ENCODE assay signal across 19 cellular contexts in the genomic region with DNA sequence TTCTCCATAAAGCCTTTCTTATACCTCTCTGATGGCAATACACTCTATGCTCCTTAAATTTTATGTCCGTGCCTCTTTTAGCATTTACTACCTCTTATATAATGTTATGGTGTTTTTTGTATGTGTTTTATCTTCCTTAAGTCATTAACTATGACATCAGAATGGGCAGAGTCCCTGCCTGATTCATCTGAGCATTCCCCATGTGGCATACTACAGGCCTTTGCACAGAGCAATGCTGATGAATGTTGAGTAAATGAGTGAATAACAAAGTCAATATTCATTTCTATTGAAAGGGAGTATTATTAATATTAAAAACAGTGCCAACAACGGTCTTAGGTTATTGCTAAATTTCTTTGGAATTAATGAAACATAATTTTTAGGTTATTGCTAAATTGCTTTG.
"Had no signal": no experiment of that assay in that cellular context is flagged by ENCODE, and none has a peak within 500 bp of the region (broad histone marks: within the 10 kb centered on the region; RNA-seq: fewer than 3 reads in every experiment).

No MANE protein-coding gene starts in this region.

- H2AFZ ChIP-seq: parathyroid adenoma had no signal

- H3K4me3 Mint-ChIP-seq: activated CD4-positive, alpha-beta T cell treated with anti-CD3 and anti-CD28 coated beads, Interleukin-2, amount 10 ng/mL, durations not matched to agents 7 days and 5 days; activated T-cell treated with anti-CD3 and anti-CD28 coated beads, Interleukin-2, amount 50 U/mL, for 4 hours; memory B cell; naive thymus-derived CD8-positive, alpha-beta T cell; T-cell had no signal

- H3K27me3 ChIP-seq: cardiac muscle cell, sigmoid colon, tibial artery had no signal

- DNase-seq: activated CD4-positive, alpha-beta T cell treated with anti-CD3 and anti-CD28 coated beads, Interleukin-2, amount 10 ng/mL, durations not matched to agents 7 days and 5 days; activated CD8-positive, alpha-beta memory T cell treated with anti-CD3 and anti-CD28 coated beads, Interleukin-2, amount 50 U/mL, for 4 hours; activated effector memory CD4-positive, alpha-beta T cell treated with Interleukin-2 at 50 U/mL for 16 hours; activated naive CD4-positive, alpha-beta T cell treated with anti-CD3 and anti-CD28 coated beads, Interleukin-2, amount 50 U/mL, for 16 hours; activated T-cell treated with anti-CD3 and anti-CD28 coated beads, Interleukin-2, amount 50 U/mL, for 4 hours; dermis blood vessel endothelial cell; effector memory CD4-positive, alpha-beta T cell; kidney glomerular epithelial cell; left ventricle myocardium superior; naive thymus-derived CD8-positive, alpha-beta T cell; sigmoid colon; stimulated activated naive CD4-positive, alpha-beta T cell treated with Interleukin-2 at 50 U/mL for 16 hours; substantia nigra; T-cell; tibial artery had no signal

- H3K79me2 ChIP-seq: parathyroid adenoma had no signal

- H3K27ac Mint-ChIP-seq: activated CD4-positive, alpha-beta T cell treated with anti-CD3 and anti-CD28 coated beads, Interleukin-2, amount 10 ng/mL, durations not matched to agents 7 days and 5 days; memory B cell; naive thymus-derived CD8-positive, alpha-beta T cell; T-cell had no signal

- ATAC-seq: activated CD4-positive, CD25-positive, alpha-beta regulatory T cell treated with anti-CD3 and anti-CD28 coated beads, Interleukin-2, amount 50 U/mL, for 24 hours; activated T-cell treated with anti-CD3 and anti-CD28 coated beads, Interleukin-2, amount 50 U/mL, for 4 hours; left ventricle myocardium superior; naive thymus-derived CD8-positive, alpha-beta T cell; T-cell had no signal

- H3K4me1 Mint-ChIP-seq: activated CD4-positive, alpha-beta T cell treated with anti-CD3 and anti-CD28 coated beads, Interleukin-2, amount 10 ng/mL, durations not matched to agents 7 days and 5 days; memory B cell; T-cell had no signal

- H3K9me3 ChIP-seq: sigmoid colon, tibial artery had no signal

- H3K27ac ChIP-seq: cardiac muscle cell, parathyroid adenoma, sigmoid colon, tibial artery had no signal

- H3K4me3 ChIP-seq: cardiac muscle cell, sigmoid colon, tibial artery had no signal

- H3K9ac ChIP-seq: parathyroid adenoma had no signal

- H3K27me3 Mint-ChIP-seq: activated CD4-positive, alpha-beta T cell treated with anti-CD3 and anti-CD28 coated beads, Interleukin-2, amount 10 ng/mL, durations not matched to agents 7 days and 5 days; naive thymus-derived CD8-positive, alpha-beta T cell had no signal

- H3K36me3 ChIP-seq: cardiac muscle cell, sigmoid colon, tibial artery had no signal

- H3K4me1 ChIP-seq: parathyroid adenoma, sigmoid colon, tibial artery had no signal
